1 cellular context compared by ENCODE assay signal in the genomic region with DNA sequence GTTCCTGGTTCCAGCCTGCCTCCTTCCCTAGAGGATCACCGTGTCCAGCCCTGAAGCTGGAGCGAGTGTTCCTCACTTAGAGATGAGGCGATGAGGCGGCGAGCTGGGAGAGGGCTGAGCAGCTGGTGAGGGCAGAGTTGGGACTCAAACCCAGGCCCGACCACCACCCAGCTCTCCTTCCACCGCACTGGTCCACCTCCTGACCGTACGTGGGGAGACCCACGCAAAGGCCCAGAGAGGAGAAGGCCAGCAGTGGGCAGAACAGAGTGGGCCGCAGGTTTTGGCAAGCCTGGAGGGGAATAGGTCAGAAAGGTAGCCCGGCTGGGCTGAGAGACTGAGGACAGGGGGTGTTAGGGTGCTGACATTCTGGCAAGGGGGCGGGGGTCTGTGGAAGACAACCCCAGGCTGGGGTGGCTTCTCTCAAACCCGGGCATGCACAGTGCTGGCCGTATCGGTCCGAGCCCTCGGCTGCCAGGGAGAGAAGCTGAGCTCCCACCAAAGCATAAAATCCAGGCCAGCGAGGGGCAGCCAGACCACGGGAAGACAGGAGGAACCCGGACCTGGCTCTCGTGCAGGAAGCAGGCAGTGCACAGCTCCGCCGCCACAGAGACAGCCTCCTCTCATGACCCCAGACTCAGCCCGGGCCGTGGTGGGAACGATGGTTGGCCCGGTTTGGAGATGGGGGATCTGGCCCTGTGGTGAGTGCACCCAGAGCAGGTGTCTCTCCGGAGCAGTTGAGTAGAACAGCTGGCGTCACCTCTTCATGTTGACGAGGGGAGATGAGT.
TF ChIP-seq lines count a peak whose summit lies in the region.

No MANE protein-coding gene starts in this region.

TF ChIP-seq in K562, 482 proteins besides CTCF, POLR2A, EP300 and RAD21:
- TF ChIP-seq CEBPG (CRISPR knock-in tag; IDR thresholded peaks at IDR 0.05) (no peak), CEBPG (tag; conservative IDR thresholded peaks at IDR 0.05 in 1 of 2, IDR thresholded peaks at IDR 0.05 in 1 of 2) (no peak), L3MBTL2 (IDR thresholded peaks at IDR 0.05) (no peak), EZH2 (IDR thresholded peaks at IDR 0.05; ENCODE audit: borderline replicate concordance, low read depth, low read length) (peak; percentile 34; the same call in 1 of the 2 replicates), CBFB (CRISPR knock-in tag; IDR thresholded peaks at IDR 0.05) (0 out of 2 replicates have a peak, but pooled peaks have one; percentile 56)
- TF ChIP-seq, protein P1, sequence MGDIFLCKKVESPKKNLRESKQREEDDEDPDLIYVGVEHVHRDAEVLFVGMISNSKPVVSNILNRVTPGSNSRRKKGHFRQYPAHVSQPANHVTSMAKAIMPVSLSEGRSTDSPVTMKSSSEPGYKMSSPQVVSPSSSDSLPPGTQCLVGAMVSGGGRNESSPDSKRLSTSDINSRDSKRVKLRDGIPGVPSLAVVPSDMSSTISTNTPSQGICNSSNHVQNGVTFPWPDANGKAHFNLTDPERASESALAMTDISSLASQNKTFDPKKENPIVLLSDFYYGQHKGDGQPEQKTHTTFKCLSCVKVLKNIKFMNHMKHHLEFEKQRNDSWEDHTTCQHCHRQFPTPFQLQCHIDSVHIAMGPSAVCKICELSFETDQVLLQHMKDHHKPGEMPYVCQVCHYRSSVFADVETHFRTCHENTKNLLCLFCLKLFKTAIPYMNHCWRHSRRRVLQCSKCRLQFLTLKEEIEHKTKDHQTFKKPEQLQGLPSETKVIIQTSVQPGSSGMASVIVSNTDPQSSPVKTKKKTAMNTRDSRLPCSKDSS (IDR thresholded peaks at IDR 0.05; ENCODE audit: low read depth, partially characterized antibody): no peak
- TF ChIP-seq, protein P2, sequence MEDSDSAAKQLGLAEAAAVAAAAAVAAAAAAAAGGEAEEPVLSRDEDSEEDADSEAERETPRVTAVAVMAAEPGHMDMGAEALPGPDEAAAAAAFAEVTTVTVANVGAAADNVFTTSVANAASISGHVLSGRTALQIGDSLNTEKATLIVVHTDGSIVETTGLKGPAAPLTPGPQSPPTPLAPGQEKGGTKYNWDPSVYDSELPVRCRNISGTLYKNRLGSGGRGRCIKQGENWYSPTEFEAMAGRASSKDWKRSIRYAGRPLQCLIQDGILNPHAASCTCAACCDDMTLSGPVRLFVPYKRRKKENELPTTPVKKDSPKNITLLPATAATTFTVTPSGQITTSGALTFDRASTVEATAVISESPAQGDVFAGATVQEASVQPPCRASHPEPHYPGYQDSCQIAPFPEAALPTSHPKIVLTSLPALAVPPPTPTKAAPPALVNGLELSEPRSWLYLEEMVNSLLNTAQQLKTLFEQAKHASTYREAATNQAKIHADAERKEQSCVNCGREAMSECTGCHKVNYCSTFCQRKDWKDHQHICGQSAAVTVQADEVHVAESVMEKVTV (CRISPR knock-in tag; IDR thresholded peaks at IDR 0.05): no peak
- TF ChIP-seq, protein P3, sequence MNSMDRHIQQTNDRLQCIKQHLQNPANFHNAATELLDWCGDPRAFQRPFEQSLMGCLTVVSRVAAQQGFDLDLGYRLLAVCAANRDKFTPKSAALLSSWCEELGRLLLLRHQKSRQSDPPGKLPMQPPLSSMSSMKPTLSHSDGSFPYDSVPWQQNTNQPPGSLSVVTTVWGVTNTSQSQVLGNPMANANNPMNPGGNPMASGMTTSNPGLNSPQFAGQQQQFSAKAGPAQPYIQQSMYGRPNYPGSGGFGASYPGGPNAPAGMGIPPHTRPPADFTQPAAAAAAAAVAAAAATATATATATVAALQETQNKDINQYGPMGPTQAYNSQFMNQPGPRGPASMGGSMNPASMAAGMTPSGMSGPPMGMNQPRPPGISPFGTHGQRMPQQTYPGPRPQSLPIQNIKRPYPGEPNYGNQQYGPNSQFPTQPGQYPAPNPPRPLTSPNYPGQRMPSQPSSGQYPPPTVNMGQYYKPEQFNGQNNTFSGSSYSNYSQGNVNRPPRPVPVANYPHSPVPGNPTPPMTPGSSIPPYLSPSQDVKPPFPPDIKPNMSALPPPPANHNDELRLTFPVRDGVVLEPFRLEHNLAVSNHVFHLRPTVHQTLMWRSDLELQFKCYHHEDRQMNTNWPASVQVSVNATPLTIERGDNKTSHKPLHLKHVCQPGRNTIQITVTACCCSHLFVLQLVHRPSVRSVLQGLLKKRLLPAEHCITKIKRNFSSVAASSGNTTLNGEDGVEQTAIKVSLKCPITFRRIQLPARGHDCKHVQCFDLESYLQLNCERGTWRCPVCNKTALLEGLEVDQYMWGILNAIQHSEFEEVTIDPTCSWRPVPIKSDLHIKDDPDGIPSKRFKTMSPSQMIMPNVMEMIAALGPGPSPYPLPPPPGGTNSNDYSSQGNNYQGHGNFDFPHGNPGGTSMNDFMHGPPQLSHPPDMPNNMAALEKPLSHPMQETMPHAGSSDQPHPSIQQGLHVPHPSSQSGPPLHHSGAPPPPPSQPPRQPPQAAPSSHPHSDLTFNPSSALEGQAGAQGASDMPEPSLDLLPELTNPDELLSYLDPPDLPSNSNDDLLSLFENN (IDR thresholded peaks at IDR 0.05; ENCODE audit: low read depth in 2 of 2, low read length in 2 of 2): no peak
